ENCODE assay signal across 26 cellular contexts in genomic region chr2:185381631-185382030, GRCh38.
"Had no signal": no experiment of that assay in that cellular context is flagged by ENCODE, and none has a peak within 500 bp of the region (broad histone marks: within the 10 kb centered on the region; RNA-seq: fewer than 3 reads in every experiment).

No MANE protein-coding gene starts in this region.

- H3K27me3 ChIP-seq: ascending aorta, brain microvascular endothelial cell, esophagus muscularis mucosa, hepatocyte, ovary, tibial artery had no signal

- H3K79me2 ChIP-seq: hepatocyte had no signal

- H3K36me3 ChIP-seq: ascending aorta, brain microvascular endothelial cell, esophagus muscularis mucosa, lower lobe of right lung, ovary, tibial artery had no signal

- DNase-seq: activated B cell treated with CpG ODN at 0.5 μM for 24 hours; activated CD4-positive, alpha-beta T cell treated with anti-CD3 and anti-CD28 coated beads for 36 hours; activated CD4-positive, alpha-beta T cell treated with anti-CD3 and anti-CD28 coated beads, Interleukin-2, amount 50 U/mL, for 4 hours; activated CD8-positive, alpha-beta memory T cell treated with anti-CD3 and anti-CD28 coated beads for 24 hours; activated CD8-positive, alpha-beta memory T cell treated with anti-CD3 and anti-CD28 coated beads, Interleukin-2, amount 50 U/mL, for 4 hours; activated T-cell treated with anti-CD3 and anti-CD28 coated beads, Interleukin-2, amount 50 U/mL, for 24 hours; brain microvascular endothelial cell; effector memory CD4-positive, alpha-beta T cell; glutamatergic neuron; immature natural killer cell; lower lobe of right lung; natural killer cell; ovary; psoas muscle; right cardiac atrium; stimulated activated CD4-positive, alpha-beta T cell treated with anti-CD3 and anti-CD28 coated beads, Interleukin-12 subunit alpha, Interleukin-12 subunit beta, amount 100 ng/mL, for 4 hours; stimulated activated CD4-positive, alpha-beta T cell treated with anti-CD3 and anti-CD28 coated beads, Interleukin-1b, Interleukin-23, amount 100 ng/mL, for 48 hours; stimulated activated naive CD8-positive, alpha-beta T cell treated with anti-CD3 and anti-CD28 coated beads, Interleukin-15, amount 100 ng/mL, for 72 hours; T-helper 9 cell; tibial artery had no signal

- H3K4me2 ChIP-seq: hepatocyte had no signal

- H3K4me3 ChIP-seq: ascending aorta, esophagus muscularis mucosa, hepatocyte, lower lobe of right lung, ovary, psoas muscle, tibial artery had no signal

- H3K4me1 ChIP-seq: ascending aorta, lower lobe of right lung, psoas muscle, tibial artery had no signal

- H3K27ac ChIP-seq: ascending aorta, brain microvascular endothelial cell, esophagus muscularis mucosa, hepatocyte, lower lobe of right lung, ovary, psoas muscle, tibial artery had no signal

- H3K9me3 ChIP-seq: ascending aorta, esophagus muscularis mucosa, lower lobe of right lung, ovary, psoas muscle, tibial artery had no signal

- ATAC-seq: activated CD4-positive, alpha-beta T cell treated with anti-CD3 and anti-CD28 coated beads for 36 hours; activated naive CD4-positive, alpha-beta T cell treated with anti-CD3 and anti-CD28 coated beads, Interleukin-2, amount 50 U/mL, for 72 hours; activated T-helper 17 cell treated with anti-CD3 and anti-CD28 coated beads, Interleukin-2, amount 50 U/mL, for 72 hours; left lobe of liver; lower lobe of right lung; natural killer cell; psoas muscle; right cardiac atrium; stimulated activated naive CD8-positive, alpha-beta T cell treated with anti-CD3 and anti-CD28 coated beads, Interleukin-15, amount 100 ng/mL, for 72 hours had no signal

- H2AFZ ChIP-seq: hepatocyte had no signal
